8 cellular contexts compared by ENCODE assay signal in the genomic region with DNA sequence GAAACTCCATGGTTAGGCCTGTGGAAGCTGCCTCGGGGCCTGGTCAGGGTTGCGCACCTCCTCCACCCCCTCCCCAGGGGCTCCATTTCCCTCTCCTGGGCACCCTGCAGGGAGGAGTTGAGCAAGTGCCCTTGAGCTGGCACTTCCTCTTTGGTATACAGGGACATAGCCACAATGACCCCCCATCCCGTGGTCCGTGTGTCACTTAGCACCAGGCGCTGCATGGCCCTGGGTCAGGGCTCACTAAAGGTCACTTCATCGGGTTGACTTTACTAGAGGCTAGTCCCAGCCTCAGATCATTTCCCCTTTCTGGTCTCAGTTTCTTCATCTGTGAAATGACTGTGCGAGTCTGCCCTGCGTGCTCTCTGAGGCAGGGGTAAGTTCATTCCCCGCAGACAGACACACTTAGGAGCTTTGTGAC. TPM values are rescaled to one million over a fixed set of nuclear protein-coding genes. Genes with fewer than 3 reads are reported as not detected.
DNase-seq lines count a peak whose midpoint lies in the region; ATAC-seq and TF ChIP-seq lines count a peak whose summit lies in the region.

No MANE protein-coding gene starts in this region.

- H3K27me3 ChIP-seq in adrenal gland: no peaks in the 10 kb centered on the region

- no peaks in the 10 kb centered on the region for H3K9me3 Mint-ChIP-seq in stimulated activated memory B cell treated with anti-CD40 and anti-IgM and Interleukin-4, amounts not matched to agents 10 μg/mL and 1 μg/mL and 100 μg/mL, for 72 hours

- H3K4me1 Mint-ChIP-seq in stimulated activated memory B cell treated with anti-CD40 and anti-IgM and Interleukin-4, amounts not matched to agents 10 μg/mL and 1 μg/mL and 100 μg/mL, for 72 hours: peaks cover 94% of the 10 kb centered on the region

- no peak for TF ChIP-seq CTCF in adrenal gland (IDR thresholded peaks at IDR 0.05)

- DNase-seq in adrenal gland (peak in 6 of 7 donors; percentile 53 to 85 (median 76)), NCI-H345 (lab: John Stamatoyannopoulos, UW) (no peak), DMS79 treated with DMSO at 0.1 percent for 48 hours (lab: John Stamatoyannopoulos, UW) (no peak)
- DNase-seq in activated naive CD4-positive, alpha-beta T cell (lab: John Stamatoyannopoulos, UW): no peak
- DNase-seq in stimulated activated CD4-positive, alpha-beta T cell treated with anti-CD3 and anti-CD28 coated beads, Interleukin-2, amount 100 ng/mL, for 48 hours: no peak

- H3K4me3 Mint-ChIP-seq in stimulated activated memory B cell treated with anti-CD40 and anti-IgM and Interleukin-4, amounts not matched to agents 10 μg/mL and 1 μg/mL and 100 μg/mL, for 72 hours: peak overlapping the region; percentile 72

- ATAC-seq in GM19035 (IDR thresholded peaks at IDR 0.05; ENCODE audit: unreplicated experiment) (peak; percentile 50), HG03060 (IDR thresholded peaks at IDR 0.05; ENCODE audit: low read depth, unreplicated experiment) (peak; percentile 28)
- peak; percentile 71 for ATAC-seq in stimulated activated memory B cell treated with anti-CD40 and anti-IgM and Interleukin-4, amounts not matched to agents 10 μg/mL and 1 μg/mL and 100 μg/mL, for 72 hours

- H3K27ac Mint-ChIP-seq in stimulated activated memory B cell treated with anti-CD40 and anti-IgM and Interleukin-4, amounts not matched to agents 10 μg/mL and 1 μg/mL and 100 μg/mL, for 72 hours: peak overlapping the region; percentile 88

- peaks cover 72 to 86% of the 10 kb centered on the region in 2 donors for H3K4me1 ChIP-seq in adrenal gland (replicated peaks in 1 of 2)

- peak overlapping the region; percentile 36 to 97 (median 78) for H3K27ac ChIP-seq in adrenal gland

- WGBS in adrenal gland, 4 donors: 28 to 100% (median 41%) methylated on average over 1 to 9 of the region's 9 CpGs

- no peak for TF ChIP-seq POLR2A in adrenal gland (IDR thresholded peaks at IDR 0.05)

- H3K36me3 ChIP-seq in adrenal gland (replicated peaks in 1 of 2): no peaks in the 10 kb centered on the region

- intact Hi-C loops in adrenal gland (cut with DNase I): no loop called here

- no peaks in the 10 kb centered on the region for H3K27me3 Mint-ChIP-seq in stimulated activated memory B cell treated with anti-CD40 and anti-IgM and Interleukin-4, amounts not matched to agents 10 μg/mL and 1 μg/mL and 100 μg/mL, for 72 hours

- H3K9me3 ChIP-seq in adrenal gland (replicated peaks in 1 of 3): no peaks in the 10 kb centered on the region

- peaks cover 7% of the 10 kb centered on the region for H3K36me3 Mint-ChIP-seq in stimulated activated memory B cell treated with anti-CD40 and anti-IgM and Interleukin-4, amounts not matched to agents 10 μg/mL and 1 μg/mL and 100 μg/mL, for 72 hours

- no peak overlapping the region for H3K4me3 ChIP-seq in adrenal gland

RNA-seq across cellular contexts. Expression of a gene that starts 16.1 kb away (rescaled TPM):
- total RNA-seq in adrenal gland: 10 to 100 TPM; 33.5 to 79.3 (median 42.4) TPM
- polyA plus RNA-seq in adrenal gland: 10 to 100 TPM; 17.7 to 29.8 (median 27.8) TPM

Comparison
In these comparisons a context has a peak if more than half of its experiments do, and no peak if none do; other contexts are left out.
1. DNase-seq: peak in adrenal gland (6 of 7); none in activated naive CD4-positive, alpha-beta T cell (0 of 4), NCI-H345 (single experiment), DMS79 treated with DMSO at 0.1 percent for 48 hours (single experiment) and stimulated activated CD4-positive, alpha-beta T cell treated with anti-CD3 and anti-CD28 coated beads, Interleukin-2, amount 100 ng/mL, for 48 hours (0 of 2).
2. Peak in every context shown above with its lines, with median percentiles within 50 percentile points of each other: ATAC-seq.